In genomic region chr16:82630688-82631087, GRCh38 we compare ENCODE assay signal across 14 cellular contexts. TPM values are rescaled to one million over a fixed set of nuclear protein-coding genes. Genes with fewer than 3 reads are reported as not detected.
DNase-seq lines count a peak whose midpoint lies in the region; ATAC-seq and TF ChIP-seq lines count a peak whose summit lies in the region.
"Had no signal": no experiment of that assay in that cellular context is flagged by ENCODE, and none has a peak within 500 bp of the region (broad histone marks: within the 10 kb centered on the region; RNA-seq: fewer than 3 reads in every experiment).

No MANE protein-coding gene starts in this region.

- H3K4me3 ChIP-seq in right atrium auricular region, result no peak overlapping the region
- H3K4me3 ChIP-seq in vagina, result no peak overlapping the region

- DNase-seq in right atrium auricular region (ENCODE audit: low spot score) (no peak), left ventricle myocardium superior (no peak), foreskin keratinocyte (peak in 1 of 2 donors; percentile 51), vagina (ENCODE audit: extremely low spot score in 2 of 2) (no peak), T-helper 17 cell (no peak)
- no peak for DNase-seq in activated effector memory CD4-positive, alpha-beta T cell treated with Interleukin-2 at 50 U/mL for 16 hours
- DNase-seq: activated T-cell treated with anti-CD3 and anti-CD28 coated beads, Interleukin-2, amount 50 U/mL, for 4 hours; GOT3; stimulated activated naive CD8-positive, alpha-beta T cell treated with anti-CD3 and anti-CD28 coated beads, Interleukin-15, amount 100 ng/mL, for 72 hours had no signal

- ATAC-seq in left ventricle myocardium superior, result no peak
- peak; percentile 12; the same call in 2 of the 3 replicates for ATAC-seq in SK-N-SH treated with all-trans-retinoic acid at 6 μM for 48 hours
- no peak for ATAC-seq in foreskin keratinocyte
- ATAC-seq in T-helper 17 cell, result no peak
- no peak for ATAC-seq in GM21717 (IDR thresholded peaks at IDR 0.05; ENCODE audit: unreplicated experiment)
- ATAC-seq: activated T-cell treated with anti-CD3 and anti-CD28 coated beads, Interleukin-2, amount 50 U/mL, for 4 hours; stimulated activated naive CD8-positive, alpha-beta T cell treated with anti-CD3 and anti-CD28 coated beads, Interleukin-15, amount 100 ng/mL, for 72 hours had no signal

- intact Hi-C loops in left ventricle myocardium superior (cut with micrococcal nuclease) (loop anchor here (10.0 kb wide), 1 partner anchor 104 kb away; no protein-coding TSS in a partner anchor), vagina (cut with DNase I) (no loop called here)

- no peak for TF ChIP-seq POLR2A in vagina (IDR thresholded peaks at IDR 0.05)

- H3K9me3 ChIP-seq in right atrium auricular region (no peaks in the 10 kb centered on the region), vagina (no peaks in the 10 kb centered on the region), T-helper 17 cell (ENCODE audit: control insufficient read depth, low read length, poor library complexity, severe bottlenecking) (no peaks in the 10 kb centered on the region)

- H3K4me1 ChIP-seq in right atrium auricular region (peaks cover 0 to 81% of the 10 kb centered on the region in 2 donors), foreskin keratinocyte (peaks cover 55% of the 10 kb centered on the region), vagina (peaks cover 73% of the 10 kb centered on the region)

- no peak overlapping the region for H3K27ac Mint-ChIP-seq in T-helper 17 cell
- H3K27ac Mint-ChIP-seq: CD4-positive, CD25-positive, alpha-beta regulatory T cell; mesothelial cell of epicardium; stimulated activated naive CD8-positive, alpha-beta T cell treated with anti-CD3 and anti-CD28 coated beads, Interleukin-15, amount 100 ng/mL, for 72 hours had no signal

- peaks cover 9% of the 10 kb centered on the region for H3K4me1 Mint-ChIP-seq in T-helper 17 cell

- H3K36me3 Mint-ChIP-seq in T-helper 17 cell (ENCODE audit: low read depth), result peaks cover 5% of the 10 kb centered on the region
- H3K36me3 Mint-ChIP-seq: CD4-positive, CD25-positive, alpha-beta regulatory T cell; mesothelial cell of epicardium had no signal

- H3K36me3 ChIP-seq in right atrium auricular region (no peaks in the 10 kb centered on the region), vagina (no peaks in the 10 kb centered on the region)

- H3K27ac ChIP-seq in right atrium auricular region (peak overlapping the region; percentile 87 to 88), foreskin keratinocyte (peak overlapping the region; percentile 46), vagina (peak overlapping the region; percentile 94)

- H3K27me3 Mint-ChIP-seq in T-helper 17 cell, result peaks cover 53% of the 10 kb centered on the region

- peak in 1 of 2 donors; percentile 59 for TF ChIP-seq CTCF in right atrium auricular region (IDR thresholded peaks at IDR 0.05)
- TF ChIP-seq CTCF in foreskin keratinocyte (conservative IDR thresholded peaks at IDR 0.05), result peak; percentile 77
- TF ChIP-seq CTCF in vagina (IDR thresholded peaks at IDR 0.05), result peak in 1 of 3 experiments; percentile 24

- H3K27me3 ChIP-seq in right atrium auricular region (no peaks in the 10 kb centered on the region), foreskin keratinocyte (no peaks in the 10 kb centered on the region), vagina (no peaks in the 10 kb centered on the region)

- no peak overlapping the region for H3K4me3 Mint-ChIP-seq in T-helper 17 cell
- H3K4me3 Mint-ChIP-seq: activated T-cell treated with anti-CD3 and anti-CD28 coated beads, Interleukin-2, amount 50 U/mL, for 4 hours; CD4-positive, CD25-positive, alpha-beta regulatory T cell; mesothelial cell of epicardium; stimulated activated naive CD8-positive, alpha-beta T cell treated with anti-CD3 and anti-CD28 coated beads, Interleukin-15, amount 100 ng/mL, for 72 hours had no signal

TF ChIP-seq in SK-N-SH treated with all-trans-retinoic acid at 6 μM for 48 hours, 23 proteins besides CTCF, POLR2A, EP300 and RAD21:
- TF ChIP-seq ZNF565 (CRISPR knock-in tag; conservative IDR thresholded peaks at IDR 0.05; ENCODE audit: low read depth), result no peak
- TF ChIP-seq CSDC2 (CRISPR knock-in tag; IDR thresholded peaks at IDR 0.05), result no peak
- no peak for TF ChIP-seq PPARA (CRISPR knock-in tag; IDR thresholded peaks at IDR 0.05; ENCODE audit: borderline replicate concordance)
- TF ChIP-seq TCF4 (CRISPR knock-in tag; IDR thresholded peaks at IDR 0.05; ENCODE audit: borderline replicate concordance), result no peak

RNA-seq across cellular contexts. Expression of gene CDH13, which starts 3.9 kb away (rescaled TPM):
- total RNA-seq in right atrium auricular region, result 10 to 100 TPM; 75.4 to 85.9 TPM
- 167 TPM for total RNA-seq in left ventricle myocardium superior
- total RNA-seq in foreskin keratinocyte, result 88.5 and 93.3 TPM in 2 replicates
- polyA plus RNA-seq in foreskin keratinocyte, result 19.7 and 27.3 TPM in 2 replicates
- 123 TPM for total RNA-seq in vagina
- not detected for total RNA-seq in T-helper 17 cell
- total RNA-seq: activated T-cell treated with anti-CD3 and anti-CD28 coated beads, Interleukin-2, amount 50 U/mL, for 4 hours; CD4-positive, CD25-positive, alpha-beta regulatory T cell; T-helper 1 cell treated with Interleukin-12 subunit alpha and Interleukin-12 subunit beta and Interleukin-4 antibody, amounts not matched to agents 30 ng/mL and 1 ng/mL, for 36 hours had no signal
- polyA plus RNA-seq: CD4-positive, CD25-positive, alpha-beta regulatory T cell had no signal

Comparison
In these comparisons a context has a peak if more than half of its experiments do, and no peak if none do; other contexts are left out.
1. RNA of gene CDH13, which starts 3.9 kb away (total RNA-seq): 167 TPM in left ventricle myocardium superior (single experiment), 123 TPM in vagina (single experiment), 88.5 to 93.3 TPM in foreskin keratinocyte and 75.4 to 85.9 TPM in right atrium auricular region; not detected in T-helper 17 cell; every median in the first group is over 10 times any median in the second.
2. Peak in every context shown above with its lines, with median percentiles within 50 percentile points of each other: H3K27ac ChIP-seq.